In genomic region chr19:17473041-17473440, GRCh38 we compare ENCODE assay signal across 8 cellular contexts. TPM values are rescaled to one million over a fixed set of nuclear protein-coding genes. Genes with fewer than 3 reads are reported as not detected.
DNase-seq lines count a peak whose midpoint lies in the region; ATAC-seq, FAIRE-seq and TF ChIP-seq lines count a peak whose summit lies in the region.
"Had no signal": no experiment of that assay in that cellular context is flagged by ENCODE, and none has a peak within 500 bp of the region (broad histone marks: within the 10 kb centered on the region; RNA-seq: fewer than 3 reads in every experiment).

No MANE protein-coding gene starts in this region.

- H3K36me3 Mint-ChIP-seq in immature natural killer cell, result no peaks in the 10 kb centered on the region

- no peaks in the 10 kb centered on the region for H3K9me3 Mint-ChIP-seq in immature natural killer cell

- H3K4me3 Mint-ChIP-seq in immature natural killer cell, result peak overlapping the region in 3 of 5 donors; percentile 20 to 58 (median 46)

- H3K27me3 Mint-ChIP-seq in immature natural killer cell (ENCODE audit: low read depth in 3 of 3), result peaks cover 6 to 18% (median 7%) of the 10 kb centered on the region in 3 donors

- DNase-seq in H54 (ENCODE audit: insufficient read length, low spot score), result no peak
- peak; percentile 65 for DNase-seq in SK-MEL-5 (ENCODE audit: low read depth, low spot score)
- no peak for DNase-seq in immature natural killer cell
- DNase-seq in iPS-NIHi7 (ENCODE audit: extremely low spot score), result no peak
- no peak for DNase-seq in GOT3 (lab: John Stamatoyannopoulos, UW)
- DNase-seq: MM.1S had no signal

- ATAC-seq in GM18870 (IDR thresholded peaks at IDR 0.05; ENCODE audit: unreplicated experiment), result no peak

- FAIRE-seq in H54 (lab: Jason Lieb, UNC), result peak; percentile 70
- FAIRE-seq: GM19239 had no signal

- peaks cover 29 to 33% of the 10 kb centered on the region in 2 donors for H3K4me1 Mint-ChIP-seq in immature natural killer cell

- TF ChIP-seq POLR2A in H54 (IDR thresholded peaks at IDR 0.05; ENCODE audit: low read depth, low read length), result no peak

- in situ Hi-C loops in SK-MEL-5 (cut with HindIII; ENCODE audit: low pct_unique_long_range_greater_than_20kb, low sequenced_read_pairs), result no loop called here

- H3K27ac Mint-ChIP-seq in immature natural killer cell, result peak overlapping the region in 4 of 6 donors; percentile 41 to 83 (median 70)

RNA-seq across cellular contexts. Expression of gene SLC27A1, which starts 2.7 kb away (rescaled TPM):
- 12.2 and 16.6 TPM in 2 replicates for total RNA-seq in SK-MEL-5 (2014; rRNA removed; shearing (Covaris generic))
- polyA plus RNA-seq in SK-MEL-5 (2015; cell fraction: cytosol; rRNA removed), result 41.7 and 47.9 TPM in 2 replicates
- 67.5 and 68.9 TPM in 2 replicates for polyA plus RNA-seq in SK-MEL-5 (2015; cell fraction: nucleus; rRNA removed)
- polyA plus RNA-seq in immature natural killer cell, result 10 to 100 TPM in 2 of 3 donors, 1 to 10 TPM in 1; 9.7 to 15.9 (median 15.3) TPM

RNA-seq across cellular contexts. Expression of gene NXNL1, which starts 12.3 kb away (rescaled TPM):
- not detected in 2 replicates for total RNA-seq in SK-MEL-5 (2014; rRNA removed; shearing (Covaris generic))
- not detected in 2 replicates for polyA plus RNA-seq in SK-MEL-5 (2015; cell fraction: cytosol; rRNA removed)
- 0.35 TPM in 1 of 2 replicates, not detected in the other for polyA plus RNA-seq in SK-MEL-5 (2015; cell fraction: nucleus; rRNA removed)
- not detected for polyA plus RNA-seq in immature natural killer cell

RNA-seq across cellular contexts. Expression of gene TMEM221, which starts 24.6 kb away (rescaled TPM):
- total RNA-seq in SK-MEL-5 (2014; rRNA removed; shearing (Covaris generic)), result 0.08 TPM in 1 of 2 replicates, not detected in the other
- polyA plus RNA-seq in SK-MEL-5 (2015; cell fraction: cytosol; rRNA removed), result 0.05 and 0.08 TPM in 2 replicates
- polyA plus RNA-seq in SK-MEL-5 (2015; cell fraction: nucleus; rRNA removed), result not detected in 2 replicates
- under 1 TPM in 1 of 3 donors, not detected in 2; 0.24 TPM for polyA plus RNA-seq in immature natural killer cell

RNA-seq across cellular contexts. Expression of gene PGLS, which starts 38.4 kb away (rescaled TPM):
- 58.6 and 59.2 TPM in 2 replicates for total RNA-seq in SK-MEL-5 (2014; rRNA removed; shearing (Covaris generic))
- 117 and 173 TPM in 2 replicates for polyA plus RNA-seq in SK-MEL-5 (2015; cell fraction: cytosol; rRNA removed)
- 57.2 and 80.3 TPM in 2 replicates for polyA plus RNA-seq in SK-MEL-5 (2015; cell fraction: nucleus; rRNA removed)
- 100 to 1,000 TPM in 2 of 3 donors, 10 to 100 TPM in 1; 65.3 to 118 (median 107) TPM for polyA plus RNA-seq in immature natural killer cell

RNA-seq across cellular contexts. Expression of gene MVB12A, which starts 53.2 kb away (rescaled TPM):
- total RNA-seq in SK-MEL-5 (2014; rRNA removed; shearing (Covaris generic)), result 53.4 and 59.8 TPM in 2 replicates
- 78.4 and 93.3 TPM in 2 replicates for polyA plus RNA-seq in SK-MEL-5 (2015; cell fraction: cytosol; rRNA removed)
- 19.4 and 28.0 TPM in 2 replicates for polyA plus RNA-seq in SK-MEL-5 (2015; cell fraction: nucleus; rRNA removed)
- 10 to 100 TPM; 35.8 to 43.6 (median 36.3) TPM for polyA plus RNA-seq in immature natural killer cell
